27 cellular contexts compared by ENCODE assay signal in genomic region chr12:65022960-65023359, GRCh38.
DNase-seq lines count a peak whose midpoint lies in the region; ATAC-seq and TF ChIP-seq lines count a peak whose summit lies in the region.
"Had no signal": no experiment of that assay in that cellular context is flagged by ENCODE, and none has a peak within 500 bp of the region (broad histone marks: within the 10 kb centered on the region; RNA-seq: fewer than 3 reads in every experiment).

No MANE protein-coding gene starts in this region.

- POLR2A ChIA-PET in naive thymus-derived CD8-positive, alpha-beta T cell (lab: Charles Lee): no interaction called here

- H3K4me3 Mint-ChIP-seq in naive thymus-derived CD8-positive, alpha-beta T cell: no peak overlapping the region
- H3K4me3 Mint-ChIP-seq: CD4-positive, alpha-beta memory T cell; effector memory CD8-positive, alpha-beta T cell; mesothelial cell of epicardium; natural killer cell treated with Interleukin-12 subunit alpha and Interleukin-12 subunit beta and Interleukin-15 and Interleukin-18, amount 100 ng/mL, for 72 hours had no signal

- peaks cover 3 to 24% (median 10%) of the 10 kb centered on the region in 5 donors for H3K27me3 Mint-ChIP-seq in naive thymus-derived CD8-positive, alpha-beta T cell

- no peak for TF ChIP-seq CTCF in LNCaP clone FGC (IDR thresholded peaks at IDR 0.05; ENCODE audit: control insufficient read depth, extremely low read depth, insufficient read depth)

- no peak overlapping the region for H3K4me3 ChIP-seq in LNCaP clone FGC (ENCODE audit: low read depth, low read length)
- H3K4me3 ChIP-seq: breast epithelium, colonic mucosa, esophagus muscularis mucosa, GM23248, MG63 had no signal

- no peak overlapping the region for H3K27ac Mint-ChIP-seq in naive thymus-derived CD8-positive, alpha-beta T cell
- H3K27ac Mint-ChIP-seq: CD4-positive, alpha-beta memory T cell; effector memory CD8-positive, alpha-beta T cell; mesothelial cell of epicardium; natural killer cell treated with Interleukin-12 subunit alpha and Interleukin-12 subunit beta and Interleukin-15 and Interleukin-18, amount 100 ng/mL, for 72 hours had no signal

- no peak for ATAC-seq in naive thymus-derived CD8-positive, alpha-beta T cell
- ATAC-seq: effector memory CD8-positive, alpha-beta T cell; left ventricle myocardium superior; natural killer cell treated with Interleukin-12 subunit alpha and Interleukin-12 subunit beta and Interleukin-15 and Interleukin-18, amount 100 ng/mL, for 72 hours had no signal

- H3K4me1 Mint-ChIP-seq in naive thymus-derived CD8-positive, alpha-beta T cell: no peaks in the 10 kb centered on the region
- H3K4me1 Mint-ChIP-seq: CD4-positive, alpha-beta memory T cell had no signal

- peak; percentile 4 for DNase-seq in NCI-H2227 (lab: John Stamatoyannopoulos, UW; ENCODE audit: unreplicated experiment)
- no peak for DNase-seq in NCI-H2227 treated with DMSO at 0.1 percent for 48 hours (lab: John Stamatoyannopoulos, UW)
- peak; percentile 46 for DNase-seq in LNCaP clone FGC (ENCODE audit: low read depth)
- DNase-seq in NCI-H69 (lab: John Stamatoyannopoulos, UW): peak; percentile 13
- peak; percentile 26 for DNase-seq in left kidney (ENCODE audit: low read depth, low spot score)
- DNase-seq in NCI-H2196 treated with DMSO at 0.1 percent for 48 hours (lab: John Stamatoyannopoulos, UW; ENCODE audit: unreplicated experiment): no peak
- no peak for DNase-seq in NAMALWA (ENCODE audit: low spot score)
- DNase-seq in naive thymus-derived CD8-positive, alpha-beta T cell: no peak
- DNase-seq: activated CD4-positive, alpha-beta T cell treated with anti-CD3 and anti-CD28 coated beads for 4 hours; activated naive CD4-positive, alpha-beta T cell; activated T-cell treated with anti-CD3 and anti-CD28 coated beads, Interleukin-2, amount 50 U/mL, for 48 hours; CD4-positive, alpha-beta memory T cell; DMS79 treated with DMSO at 0.1 percent for 48 hours; effector memory CD8-positive, alpha-beta T cell; GM23248; hypothalamus; left ventricle myocardium superior; MG63; NCI-H146; NCI-H446; SK-N-SH; T-helper 2 cell had no signal

- no peaks in the 10 kb centered on the region for H3K36me3 Mint-ChIP-seq in naive thymus-derived CD8-positive, alpha-beta T cell
- H3K36me3 Mint-ChIP-seq: CD4-positive, alpha-beta memory T cell; natural killer cell treated with Interleukin-12 subunit alpha and Interleukin-12 subunit beta and Interleukin-15 and Interleukin-18, amount 100 ng/mL, for 72 hours had no signal

- H3K9me3 Mint-ChIP-seq in naive thymus-derived CD8-positive, alpha-beta T cell: peaks cover 0 to 16% (median 7%) of the 10 kb centered on the region in 9 donors

Comparison
In these comparisons a context has a peak if more than half of its experiments do, and no peak if none do; other contexts are left out.
1. DNase-seq: peak in NCI-H2227 (single experiment), LNCaP clone FGC (single experiment), NCI-H69 (single experiment) and left kidney (single experiment); none in NCI-H2227 treated with DMSO at 0.1 percent for 48 hours (single experiment), NCI-H2196 treated with DMSO at 0.1 percent for 48 hours (single experiment), NAMALWA (single experiment) and naive thymus-derived CD8-positive, alpha-beta T cell (0 of 10).